3 cellular contexts compared by ENCODE assay signal in genomic region chr1:117651616-117652015, GRCh38.
TF ChIP-seq lines count a peak whose summit lies in the region.

No MANE protein-coding gene starts in this region.

TF ChIP-seq in HepG2, 621 proteins besides CTCF, POLR2A, EP300 and RAD21:
- TF ChIP-seq, protein P1, sequence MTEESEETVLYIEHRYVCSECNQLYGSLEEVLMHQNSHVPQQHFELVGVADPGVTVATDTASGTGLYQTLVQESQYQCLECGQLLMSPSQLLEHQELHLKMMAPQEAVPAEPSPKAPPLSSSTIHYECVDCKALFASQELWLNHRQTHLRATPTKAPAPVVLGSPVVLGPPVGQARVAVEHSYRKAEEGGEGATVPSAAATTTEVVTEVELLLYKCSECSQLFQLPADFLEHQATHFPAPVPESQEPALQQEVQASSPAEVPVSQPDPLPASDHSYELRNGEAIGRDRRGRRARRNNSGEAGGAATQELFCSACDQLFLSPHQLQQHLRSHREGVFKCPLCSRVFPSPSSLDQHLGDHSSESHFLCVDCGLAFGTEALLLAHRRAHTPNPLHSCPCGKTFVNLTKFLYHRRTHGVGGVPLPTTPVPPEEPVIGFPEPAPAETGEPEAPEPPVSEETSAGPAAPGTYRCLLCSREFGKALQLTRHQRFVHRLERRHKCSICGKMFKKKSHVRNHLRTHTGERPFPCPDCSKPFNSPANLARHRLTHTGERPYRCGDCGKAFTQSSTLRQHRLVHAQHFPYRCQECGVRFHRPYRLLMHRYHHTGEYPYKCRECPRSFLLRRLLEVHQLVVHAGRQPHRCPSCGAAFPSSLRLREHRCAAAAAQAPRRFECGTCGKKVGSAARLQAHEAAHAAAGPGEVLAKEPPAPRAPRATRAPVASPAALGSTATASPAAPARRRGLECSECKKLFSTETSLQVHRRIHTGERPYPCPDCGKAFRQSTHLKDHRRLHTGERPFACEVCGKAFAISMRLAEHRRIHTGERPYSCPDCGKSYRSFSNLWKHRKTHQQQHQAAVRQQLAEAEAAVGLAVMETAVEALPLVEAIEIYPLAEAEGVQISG (CRISPR knock-in tag; IDR thresholded peaks at IDR 0.05) = no peak
- TF ChIP-seq MAFK (conservative IDR thresholded peaks at IDR 0.05 in 1 of 2, IDR thresholded peaks at IDR 0.05 in 1 of 2; ENCODE audit: low read length in 2 of 2) (peak; percentile 24 to 54; a peak in 3 of 4 replicates), MAFF (IDR thresholded peaks at IDR 0.05; ENCODE audit: low read depth, low read length) (peak; percentile 45; the same call in 1 of the 2 replicates)
- TF ChIP-seq, protein P2, sequence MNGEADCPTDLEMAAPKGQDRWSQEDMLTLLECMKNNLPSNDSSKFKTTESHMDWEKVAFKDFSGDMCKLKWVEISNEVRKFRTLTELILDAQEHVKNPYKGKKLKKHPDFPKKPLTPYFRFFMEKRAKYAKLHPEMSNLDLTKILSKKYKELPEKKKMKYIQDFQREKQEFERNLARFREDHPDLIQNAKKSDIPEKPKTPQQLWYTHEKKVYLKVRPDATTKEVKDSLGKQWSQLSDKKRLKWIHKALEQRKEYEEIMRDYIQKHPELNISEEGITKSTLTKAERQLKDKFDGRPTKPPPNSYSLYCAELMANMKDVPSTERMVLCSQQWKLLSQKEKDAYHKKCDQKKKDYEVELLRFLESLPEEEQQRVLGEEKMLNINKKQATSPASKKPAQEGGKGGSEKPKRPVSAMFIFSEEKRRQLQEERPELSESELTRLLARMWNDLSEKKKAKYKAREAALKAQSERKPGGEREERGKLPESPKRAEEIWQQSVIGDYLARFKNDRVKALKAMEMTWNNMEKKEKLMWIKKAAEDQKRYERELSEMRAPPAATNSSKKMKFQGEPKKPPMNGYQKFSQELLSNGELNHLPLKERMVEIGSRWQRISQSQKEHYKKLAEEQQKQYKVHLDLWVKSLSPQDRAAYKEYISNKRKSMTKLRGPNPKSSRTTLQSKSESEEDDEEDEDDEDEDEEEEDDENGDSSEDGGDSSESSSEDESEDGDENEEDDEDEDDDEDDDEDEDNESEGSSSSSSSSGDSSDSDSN (CRISPR knock-in tag; IDR thresholded peaks at IDR 0.05) = no peak

TF ChIP-seq in IMR-90, 13 proteins besides CTCF, POLR2A, EP300 and RAD21:
- TF ChIP-seq MAFK (IDR thresholded peaks at IDR 0.05; ENCODE audit: low read depth, low read length) (peak; percentile 34; the same call in 1 of the 2 replicates), USF2 (IDR thresholded peaks at IDR 0.05; ENCODE audit: low read depth, low read length) (no peak)

TF ChIP-seq in K562, 482 proteins besides CTCF, POLR2A, EP300 and RAD21:
- TF ChIP-seq C11orf30 (IDR thresholded peaks at IDR 0.05; ENCODE audit: low read depth) (peak; percentile 72), ZFP30 (CRISPR knock-in tag; IDR thresholded peaks at IDR 0.05; ENCODE audit: borderline replicate concordance) (no peak), IRF9 (tag; IDR thresholded peaks at IDR 0.05) (no peak), IRF2 (CRISPR knock-in tag; IDR thresholded peaks at IDR 0.05) (no peak), ZNF830 (CRISPR knock-in tag; IDR thresholded peaks at IDR 0.05) (no peak), ZNF316 (IDR thresholded peaks at IDR 0.05) (peak; percentile 86), MAFF (IDR thresholded peaks at IDR 0.05; ENCODE audit: low read length) (0 out of 2 replicates have a peak, but pooled peaks have one; percentile 29), SP2 (IDR thresholded peaks at IDR 0.05; ENCODE audit: extremely low read depth, low read depth, low read length, poor library complexity, severe bottlenecking) (no peak), MAFK (IDR thresholded peaks at IDR 0.05; ENCODE audit: low read length) (peak; percentile 32; the same call in 1 of the 2 replicates), MAFG (tag; conservative IDR thresholded peaks at IDR 0.05) (peak; percentile 50)
